In genomic region chr2:168179592-168179991, GRCh38 we compare ENCODE assay signal across 20 cellular contexts.
"Had no signal": no experiment of that assay in that cellular context is flagged by ENCODE, and none has a peak within 500 bp of the region (broad histone marks: within the 10 kb centered on the region; RNA-seq: fewer than 3 reads in every experiment).

No MANE protein-coding gene starts in this region.

- H3K4me3 ChIP-seq: esophagus squamous epithelium, psoas muscle, spleen, testis had no signal

- H3K9me3 ChIP-seq: esophagus squamous epithelium, psoas muscle, spleen, testis had no signal

- H3K4me3 Mint-ChIP-seq: activated T-cell treated with anti-CD3 and anti-CD28 coated beads, Interleukin-2, amount 50 U/mL, for 4 hours; immature natural killer cell; naive B cell had no signal

- H3K27ac ChIP-seq: brain microvascular endothelial cell, esophagus squamous epithelium, psoas muscle, spleen had no signal

- H3K9me3 Mint-ChIP-seq: activated naive CD4-positive, alpha-beta T cell treated with anti-CD3 and anti-CD28 coated beads, Interleukin-2, amount 50 U/mL, for 72 hours; activated T-cell treated with anti-CD3 and anti-CD28 coated beads, Interleukin-2, amount 50 U/mL, for 4 hours; immature natural killer cell; naive B cell had no signal

- H3K27me3 Mint-ChIP-seq: naive B cell had no signal

- H3K27me3 ChIP-seq: brain microvascular endothelial cell, esophagus squamous epithelium, spleen, testis had no signal

- H3K36me3 ChIP-seq: brain microvascular endothelial cell, esophagus squamous epithelium had no signal

- H3K4me1 ChIP-seq: psoas muscle had no signal

- DNase-seq: activated CD4-positive, alpha-beta T cell treated with anti-CD3 and anti-CD28 coated beads, Interleukin-2, amount 50 U/mL, for 4 hours; activated effector memory CD4-positive, alpha-beta T cell treated with anti-CD3 and anti-CD28 coated beads, Interleukin-2, amount 50 U/mL, for 16 hours; activated T-cell treated with anti-CD3 and anti-CD28 coated beads, Interleukin-2, amount 50 U/mL, for 4 hours; amygdala; brain microvascular endothelial cell; cerebellar nuclear complex; dermis blood vessel endothelial cell; esophagus squamous epithelium; foreskin fibroblast; immature natural killer cell; left cardiac atrium; naive B cell; psoas muscle; spleen; stimulated activated CD4-positive, alpha-beta T cell treated with anti-CD3 and anti-CD28 coated beads, Interleukin-1b, Interleukin-23, amount 100 ng/mL, for 48 hours; stimulated activated naive CD4-positive, alpha-beta T cell treated with Interleukin-2 at 50 U/mL for 16 hours; testis had no signal

- H3K27ac Mint-ChIP-seq: activated naive CD4-positive, alpha-beta T cell treated with anti-CD3 and anti-CD28 coated beads, Interleukin-2, amount 50 U/mL, for 72 hours had no signal

- ATAC-seq: activated CD4-positive, CD25-positive, alpha-beta regulatory T cell treated with anti-CD3 and anti-CD28 coated beads, Interleukin-2, amount 50 U/mL, for 24 hours; activated naive CD4-positive, alpha-beta T cell treated with anti-CD3 and anti-CD28 coated beads, Interleukin-2, amount 50 U/mL, for 72 hours; activated T-cell treated with anti-CD3 and anti-CD28 coated beads, Interleukin-2, amount 50 U/mL, for 4 hours; psoas muscle; sciatic nerve had no signal
